In genomic region chr10:123424537-123424936, GRCh38 we compare ENCODE assay signal across 7 cellular contexts.
"Had no signal": no experiment of that assay in that cellular context is flagged by ENCODE, and none has a peak within 500 bp of the region (broad histone marks: within the 10 kb centered on the region; RNA-seq: fewer than 3 reads in every experiment).

No MANE protein-coding gene starts in this region.

- H3K27ac ChIP-seq: GM23248 had no signal

- H3K4me3 Mint-ChIP-seq: GM23338, H9, HFFc6 had no signal

- DNase-seq: GM23248, GOT3, H7, H9, HCEC 1CT, HFFc6 had no signal

- H3K27ac Mint-ChIP-seq: GM23338, H9, HFFc6 had no signal

- H3K9me3 Mint-ChIP-seq: GM23338, H9 had no signal
